12 cellular contexts compared by ENCODE assay signal in the genomic region with DNA sequence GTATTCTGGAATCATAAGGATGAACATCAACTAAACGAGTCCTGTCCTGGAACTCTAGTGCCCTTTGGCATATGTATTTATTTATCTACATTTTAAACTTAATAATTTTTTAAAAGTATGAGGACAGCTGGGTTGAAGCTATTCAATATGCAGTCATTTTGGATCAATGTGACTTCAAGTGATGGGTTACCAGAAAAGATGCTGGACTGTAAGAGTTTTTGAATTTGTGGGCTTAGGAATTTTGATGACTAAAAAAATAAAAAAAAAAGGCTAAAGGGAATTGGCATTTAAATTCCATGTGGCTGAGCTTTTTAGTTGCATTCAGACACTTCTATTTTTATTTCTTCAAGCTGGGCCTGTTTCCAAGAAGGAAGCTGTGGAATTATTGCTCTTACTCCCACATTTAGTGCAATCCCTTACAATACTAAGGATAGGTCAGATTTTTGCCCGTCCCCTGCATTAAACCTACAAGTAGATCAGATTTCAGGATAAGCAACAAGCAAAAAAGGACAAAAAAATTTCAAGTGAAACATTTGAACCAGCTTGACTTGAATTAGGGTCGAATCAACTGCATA.
DNase-seq lines count a peak whose midpoint lies in the region; ATAC-seq and TF ChIP-seq lines count a peak whose summit lies in the region.
"Had no signal": no experiment of that assay in that cellular context is flagged by ENCODE, and none has a peak within 500 bp of the region (broad histone marks: within the 10 kb centered on the region; RNA-seq: fewer than 3 reads in every experiment).

No MANE protein-coding gene starts in this region.

- H3K9me3 ChIP-seq in hepatocyte (ENCODE audit: low read depth): no peaks in the 10 kb centered on the region
- no peaks in the 10 kb centered on the region for H3K9me3 ChIP-seq in skeletal muscle satellite cell (replicated peaks; ENCODE audit: low read length)
- H3K9me3 ChIP-seq in gastrocnemius medialis: no peaks in the 10 kb centered on the region
- H3K9me3 ChIP-seq: Peyer's patch had no signal

- no peaks in the 10 kb centered on the region for H3K9me2 ChIP-seq in hepatocyte (replicated peaks; ENCODE audit: insufficient read depth)

- peaks cover 16% of the 10 kb centered on the region for H3K4me1 ChIP-seq in hepatocyte (ENCODE audit: insufficient read depth)
- H3K4me1 ChIP-seq in skeletal muscle satellite cell (ENCODE audit: control insufficient read depth, insufficient read depth, low read length): peaks cover 36% of the 10 kb centered on the region
- H3K4me1 ChIP-seq in gastrocnemius medialis: peaks cover 8 to 13% of the 10 kb centered on the region in 2 donors

- no peak overlapping the region for H2AFZ ChIP-seq in hepatocyte

- no peaks in the 10 kb centered on the region for H4K20me1 ChIP-seq in hepatocyte (ENCODE audit: insufficient read depth, poor library complexity, severe bottlenecking)

- ATAC-seq in GM19463 (IDR thresholded peaks at IDR 0.05; ENCODE audit: unreplicated experiment) (no peak), HG03097 (IDR thresholded peaks at IDR 0.05; ENCODE audit: low FRiP score, unreplicated experiment) (no peak), gastrocnemius medialis (no peak)

- WGBS in hepatocyte (ENCODE audit: low lambda C conversion rate, missing lambda C conversion rate): 62% methylated on average over 3 of the region's 3 CpGs

- H3K36me3 ChIP-seq in hepatocyte (replicated peaks; ENCODE audit: insufficient read depth, low read depth): no peaks in the 10 kb centered on the region
- H3K36me3 ChIP-seq in skeletal muscle satellite cell (ENCODE audit: insufficient read depth, low read length): no peaks in the 10 kb centered on the region
- no peaks in the 10 kb centered on the region for H3K36me3 ChIP-seq in gastrocnemius medialis
- H3K36me3 ChIP-seq: Peyer's patch had no signal

- no peak for TF ChIP-seq CTCF in astrocyte of the cerebellum (IDR thresholded peaks at IDR 0.05; ENCODE audit: low read depth, low read length, missing control alignments)
- no peak for TF ChIP-seq CTCF in hepatocyte (IDR thresholded peaks at IDR 0.05; ENCODE audit: poor library complexity)
- TF ChIP-seq CTCF in gastrocnemius medialis (IDR thresholded peaks at IDR 0.05 in 4 of 5, conservative IDR thresholded peaks at IDR 0.05 in 1 of 5): no peak

- no peak for TF ChIP-seq POLR2A in gastrocnemius medialis (IDR thresholded peaks at IDR 0.05)

- H3K27me3 ChIP-seq in hepatocyte (no peaks in the 10 kb centered on the region), skeletal muscle satellite cell (ENCODE audit: control insufficient read depth, insufficient read depth, low read length) (no peaks in the 10 kb centered on the region), gastrocnemius medialis (no peaks in the 10 kb centered on the region)
- H3K27me3 ChIP-seq: Peyer's patch had no signal

- peak overlapping the region; percentile 35 for H3K9ac ChIP-seq in skeletal muscle satellite cell (ENCODE audit: low read depth, low read length)

- no peak overlapping the region for H3K4me3 ChIP-seq in astrocyte of the cerebellum (ENCODE audit: low read depth, low read length)
- no peak overlapping the region for H3K4me3 ChIP-seq in hepatocyte
- no peak overlapping the region for H3K4me3 ChIP-seq in skeletal muscle satellite cell (ENCODE audit: low read length)
- H3K4me3 ChIP-seq in gastrocnemius medialis: no peak overlapping the region
- H3K4me3 ChIP-seq: Peyer's patch had no signal

- H3K4me2 ChIP-seq in hepatocyte (peak overlapping the region; percentile 3), skeletal muscle satellite cell (ENCODE audit: low read length) (peak overlapping the region; percentile 1)

- DNase-seq in GM03348 (ENCODE audit: low spot score): peak; percentile 73
- DNase-seq in astrocyte of the cerebellum (ENCODE audit: low read depth): peak; percentile 89
- peak; percentile 16 for DNase-seq in hepatocyte (ENCODE audit: low spot score)
- no peak for DNase-seq in Ammon's horn (ENCODE audit: low spot score)
- no peak for DNase-seq in gastrocnemius medialis
- DNase-seq: activated CD4-positive, alpha-beta T cell treated with anti-CD3 and anti-CD28 coated beads, Interleukin-2, amount 50 U/mL, for 4 hours; cerebellar nuclear complex; NCI-H1417; Peyer's patch had no signal

- H3K27ac ChIP-seq in hepatocyte (peak overlapping the region; percentile 78), gastrocnemius medialis (peak overlapping the region in 1 of 4 donors; percentile 48)

- intact Hi-C loops in gastrocnemius medialis (cut with DNase I; ENCODE audit: low total_unique reads): no loop called here

- in situ Hi-C loops in astrocyte of the cerebellum (cut with HindIII; ENCODE audit: low sequenced_read_pairs): no loop called here
- in situ Hi-C loops in gastrocnemius medialis (cut with MboI; ENCODE audit: low sequenced_read_pairs in 4 of 4): no loop called here

- no peaks in the 10 kb centered on the region for H3K79me2 ChIP-seq in hepatocyte

Comparison
In these comparisons a context has a peak if more than half of its experiments do, and no peak if none do; other contexts are left out.
1. DNase-seq: peak in GM03348 (single experiment), astrocyte of the cerebellum (single experiment) and hepatocyte (single experiment); none in Ammon's horn (single experiment) and gastrocnemius medialis (0 of 2).